14 cellular contexts compared by ENCODE assay signal in the genomic region with DNA sequence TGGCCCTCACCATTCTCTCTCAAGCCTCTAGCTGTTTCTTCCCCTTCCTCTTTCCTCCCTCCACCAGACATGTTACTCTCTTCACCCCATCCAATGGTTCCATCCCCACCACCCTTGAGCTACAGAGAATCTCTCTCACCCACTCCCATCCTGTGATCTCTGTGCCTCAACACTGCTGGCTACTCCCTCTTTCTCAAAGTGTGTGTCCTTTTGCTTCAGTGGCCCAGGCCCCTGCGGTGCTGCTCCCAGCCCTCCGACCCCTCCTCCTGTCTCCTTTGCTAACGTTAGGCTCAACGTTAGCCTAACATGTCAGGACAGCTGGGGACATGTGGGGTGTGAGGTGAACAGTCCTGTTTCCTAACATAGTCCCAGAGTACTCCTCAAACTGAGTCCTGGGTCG. TPM values are rescaled to one million over a fixed set of nuclear protein-coding genes. Genes with fewer than 3 reads are reported as not detected.
DNase-seq lines count a peak whose midpoint lies in the region; ATAC-seq and TF ChIP-seq lines count a peak whose summit lies in the region.
"Had no signal": no experiment of that assay in that cellular context is flagged by ENCODE, and none has a peak within 500 bp of the region (broad histone marks: within the 10 kb centered on the region; RNA-seq: fewer than 3 reads in every experiment).

No MANE protein-coding gene starts in this region.

- H3K18ac ChIP-seq in mesenchymal stem cell (ENCODE audit: low read depth in 1 of 2, low read length in 2 of 2), result no peak overlapping the region

- no peak overlapping the region for H4K91ac ChIP-seq in mesenchymal stem cell (ENCODE audit: low read length)

- H3K79me1 ChIP-seq in mesenchymal stem cell (replicated peaks; ENCODE audit: low read length, poor library complexity, severe bottlenecking), result peaks cover 17% of the 10 kb centered on the region

- H3K27me3 ChIP-seq in mesenchymal stem cell (ENCODE audit: control insufficient read depth in 1 of 2, insufficient read depth in 1 of 2, low read length in 2 of 2) (no peaks in the 10 kb centered on the region), suprapubic skin (no peaks in the 10 kb centered on the region)

- H3K27ac ChIP-seq in mesenchymal stem cell (ENCODE audit: low read length, poor library complexity, severe bottlenecking), result no peak overlapping the region
- H3K27ac ChIP-seq in suprapubic skin, result no peak overlapping the region
- H3K27ac ChIP-seq: neutrophil had no signal

- TF ChIP-seq CTCF in suprapubic skin (IDR thresholded peaks at IDR 0.05), result no peak

- H3K4me1 ChIP-seq in mesenchymal stem cell (ENCODE audit: control insufficient read depth, insufficient read depth, low read depth, low read length) (peaks cover 4% of the 10 kb centered on the region), suprapubic skin (peaks cover 5% of the 10 kb centered on the region)

- no peak overlapping the region for H3K23ac ChIP-seq in mesenchymal stem cell (ENCODE audit: low read length in 2 of 2)

- H3K9me3 ChIP-seq in mesenchymal stem cell (ENCODE audit: control insufficient read depth, low read length) (no peaks in the 10 kb centered on the region), suprapubic skin (no peaks in the 10 kb centered on the region)
- H3K9me3 ChIP-seq: lower lobe of right lung, neutrophil had no signal

- TF ChIP-seq POLR2A in suprapubic skin (IDR thresholded peaks at IDR 0.05), result no peak

- H3K36me3 ChIP-seq in mesenchymal stem cell (ENCODE audit: control insufficient read depth in 1 of 2, insufficient read depth in 2 of 2, low read depth in 1 of 2, low read length in 2 of 2) (peaks cover 57 to 68% of the 10 kb centered on the region in 2 experiments), suprapubic skin (peaks cover 65% of the 10 kb centered on the region)

- H2BK5ac ChIP-seq in mesenchymal stem cell (ENCODE audit: low read depth, low read length, poor library complexity, severe bottlenecking), result no peak overlapping the region

- no peak overlapping the region for H2AFZ ChIP-seq in mesenchymal stem cell (ENCODE audit: low read depth, low read length)

- DNase-seq in stimulated activated naive CD8-positive, alpha-beta T cell treated with anti-CD3 and anti-CD28 coated beads, Interleukin-15, amount 100 ng/mL, for 72 hours, result no peak
- no peak for DNase-seq in stimulated activated naive CD8-positive, alpha-beta T cell treated with anti-CD3 and anti-CD28 coated beads, Interleukin-15, Interleukin-2, amounts not matched to agents 100 U/mL and 50 U/mL, for 24 hours
- DNase-seq in mesenchymal stem cell (no peak), suprapubic skin (ENCODE audit: low spot score in 2 of 2) (no peak)
- DNase-seq: activated gamma-delta T cell; effector CD4-positive, alpha-beta T cell; NCI-H446 treated with DMSO at 0.1 percent for 48 hours; SHP77 treated with DMSO at 0.1 percent for 48 hours had no signal

- no peak for ATAC-seq in stimulated activated naive CD8-positive, alpha-beta T cell treated with anti-CD3 and anti-CD28 coated beads, Interleukin-15, amount 100 ng/mL, for 72 hours
- no peak for ATAC-seq in stimulated activated naive CD8-positive, alpha-beta T cell treated with anti-CD3 and anti-CD28 coated beads, Interleukin-15, Interleukin-2, amounts not matched to agents 100 U/mL and 50 U/mL, for 24 hours
- ATAC-seq in activated CD4-positive, CD25-positive, alpha-beta regulatory T cell treated with anti-CD3 and anti-CD28 coated beads, Interleukin-2, amount 50 U/mL, for 24 hours, result no peak
- ATAC-seq in HG02759 (IDR thresholded peaks at IDR 0.05; ENCODE audit: unreplicated experiment), result no peak

- H3K4me3 Mint-ChIP-seq in stimulated activated naive CD8-positive, alpha-beta T cell treated with anti-CD3 and anti-CD28 coated beads, Interleukin-15, amount 100 ng/mL, for 72 hours, result no peak overlapping the region
- H3K4me3 Mint-ChIP-seq: stimulated activated naive CD8-positive, alpha-beta T cell treated with anti-CD3 and anti-CD28 coated beads, Interleukin-15, Interleukin-2, amounts not matched to agents 100 ng/mL and 50 ng/mL, for 24 hours had no signal

- no peak overlapping the region for H2AK5ac ChIP-seq in mesenchymal stem cell (ENCODE audit: low read length, severe bottlenecking)

- no peak overlapping the region for H2BK12ac ChIP-seq in mesenchymal stem cell (ENCODE audit: low read length in 2 of 2)

- H3K14ac ChIP-seq in mesenchymal stem cell (ENCODE audit: low read length in 2 of 2), result no peak overlapping the region

- no peak overlapping the region for H3K4me2 ChIP-seq in mesenchymal stem cell (ENCODE audit: low read length, poor library complexity, severe bottlenecking)

- no peaks in the 10 kb centered on the region for H3K27me3 Mint-ChIP-seq in stimulated activated naive CD8-positive, alpha-beta T cell treated with anti-CD3 and anti-CD28 coated beads, Interleukin-15, amount 100 ng/mL, for 72 hours
- H3K27me3 Mint-ChIP-seq: stimulated activated naive CD8-positive, alpha-beta T cell treated with anti-CD3 and anti-CD28 coated beads, Interleukin-15, Interleukin-2, amounts not matched to agents 100 ng/mL and 50 ng/mL, for 24 hours had no signal

- no peak overlapping the region for H2BK15ac ChIP-seq in mesenchymal stem cell (ENCODE audit: low read depth, poor library complexity, severe bottlenecking)

- 86% methylated on average over 3 of the region's 5 CpGs for WGBS in mesenchymal stem cell
- 72% methylated on average over 5 of the region's 5 CpGs for WGBS in suprapubic skin

- H4K8ac ChIP-seq in mesenchymal stem cell (ENCODE audit: low read length), result no peak overlapping the region

- H3K27ac Mint-ChIP-seq in stimulated activated naive CD8-positive, alpha-beta T cell treated with anti-CD3 and anti-CD28 coated beads, Interleukin-15, amount 100 ng/mL, for 72 hours, result peak overlapping the region; percentile 34 to 81
- H3K27ac Mint-ChIP-seq: stimulated activated naive CD8-positive, alpha-beta T cell treated with anti-CD3 and anti-CD28 coated beads, Interleukin-15, Interleukin-2, amounts not matched to agents 100 ng/mL and 50 ng/mL, for 24 hours had no signal

- H3K4me1 Mint-ChIP-seq in stimulated activated naive CD8-positive, alpha-beta T cell treated with anti-CD3 and anti-CD28 coated beads, Interleukin-15, amount 100 ng/mL, for 72 hours, result peaks cover 10% of the 10 kb centered on the region

- peak overlapping the region; percentile 41 for H3K9ac ChIP-seq in mesenchymal stem cell (ENCODE audit: low read length)

- no peak overlapping the region for H2BK120ac ChIP-seq in mesenchymal stem cell (ENCODE audit: low read depth, low read length)

- no peaks in the 10 kb centered on the region for H3K9me3 Mint-ChIP-seq in stimulated activated naive CD8-positive, alpha-beta T cell treated with anti-CD3 and anti-CD28 coated beads, Interleukin-15, amount 100 ng/mL, for 72 hours
- H3K9me3 Mint-ChIP-seq: stimulated activated naive CD8-positive, alpha-beta T cell treated with anti-CD3 and anti-CD28 coated beads, Interleukin-15, Interleukin-2, amounts not matched to agents 100 ng/mL and 50 ng/mL, for 24 hours had no signal

- H3K4ac ChIP-seq in mesenchymal stem cell (ENCODE audit: low read depth in 1 of 2, low read length in 2 of 2), result no peak overlapping the region

- no peak for TF ChIP-seq EP300 in suprapubic skin (IDR thresholded peaks at IDR 0.05)

- H3K4me3 ChIP-seq in mesenchymal stem cell (ENCODE audit: insufficient read depth in 1 of 2, low read depth in 1 of 2, low read length in 2 of 2) (no peak overlapping the region), suprapubic skin (no peak overlapping the region)
- H3K4me3 ChIP-seq: lower lobe of right lung had no signal

RNA-seq across cellular contexts. Expression of a gene that starts 5.9 kb away (rescaled TPM):
- 53.5 TPM for polyA plus RNA-seq in mesenchymal stem cell (2013, experiment 1 of 2)
- polyA plus RNA-seq in mesenchymal stem cell (2013, experiment 2 of 2), result 56.2 TPM
- total RNA-seq in suprapubic skin, result 10 to 100 TPM; 56.7 to 72.1 (median 65.8) TPM

RNA-seq across cellular contexts. Expression of a gene that starts 6.1 kb away (rescaled TPM):
- 21.2 TPM for polyA plus RNA-seq in mesenchymal stem cell (2013, experiment 1 of 2)
- polyA plus RNA-seq in mesenchymal stem cell (2013, experiment 2 of 2), result 19.1 TPM
- 10 to 100 TPM; 31.3 to 60.4 (median 49.3) TPM for total RNA-seq in suprapubic skin

RNA-seq across cellular contexts. Expression of a gene that starts 7.0 kb away (rescaled TPM):
- polyA plus RNA-seq in mesenchymal stem cell (2013, experiment 1 of 2), result 1.7 TPM
- polyA plus RNA-seq in mesenchymal stem cell (2013, experiment 2 of 2), result 1.7 TPM
- 1 to 10 TPM; 3.7 to 6.8 (median 5.1) TPM for total RNA-seq in suprapubic skin
- total RNA-seq: activated CD8-positive, alpha-beta memory T cell treated with anti-CD3 and anti-CD28 coated beads for 36 hours had no signal

RNA-seq across cellular contexts. Expression of a gene that starts 19.0 kb away (rescaled TPM):
- polyA plus RNA-seq in mesenchymal stem cell (2013, experiment 1 of 2), result 13.4 TPM
- polyA plus RNA-seq in mesenchymal stem cell (2013, experiment 2 of 2), result 13.9 TPM
- 10 to 100 TPM; 13.1 to 25.3 (median 16.4) TPM for total RNA-seq in suprapubic skin

RNA-seq across cellular contexts. Expression of a gene that starts 25.4 kb away (rescaled TPM):
- polyA plus RNA-seq in mesenchymal stem cell (2013, experiment 1 of 2), result 1.1 TPM
- 1.3 TPM for polyA plus RNA-seq in mesenchymal stem cell (2013, experiment 2 of 2)
- total RNA-seq in suprapubic skin, result 1 to 10 TPM; 2.6 to 6.4 (median 4.1) TPM
